In the genomic region with DNA sequence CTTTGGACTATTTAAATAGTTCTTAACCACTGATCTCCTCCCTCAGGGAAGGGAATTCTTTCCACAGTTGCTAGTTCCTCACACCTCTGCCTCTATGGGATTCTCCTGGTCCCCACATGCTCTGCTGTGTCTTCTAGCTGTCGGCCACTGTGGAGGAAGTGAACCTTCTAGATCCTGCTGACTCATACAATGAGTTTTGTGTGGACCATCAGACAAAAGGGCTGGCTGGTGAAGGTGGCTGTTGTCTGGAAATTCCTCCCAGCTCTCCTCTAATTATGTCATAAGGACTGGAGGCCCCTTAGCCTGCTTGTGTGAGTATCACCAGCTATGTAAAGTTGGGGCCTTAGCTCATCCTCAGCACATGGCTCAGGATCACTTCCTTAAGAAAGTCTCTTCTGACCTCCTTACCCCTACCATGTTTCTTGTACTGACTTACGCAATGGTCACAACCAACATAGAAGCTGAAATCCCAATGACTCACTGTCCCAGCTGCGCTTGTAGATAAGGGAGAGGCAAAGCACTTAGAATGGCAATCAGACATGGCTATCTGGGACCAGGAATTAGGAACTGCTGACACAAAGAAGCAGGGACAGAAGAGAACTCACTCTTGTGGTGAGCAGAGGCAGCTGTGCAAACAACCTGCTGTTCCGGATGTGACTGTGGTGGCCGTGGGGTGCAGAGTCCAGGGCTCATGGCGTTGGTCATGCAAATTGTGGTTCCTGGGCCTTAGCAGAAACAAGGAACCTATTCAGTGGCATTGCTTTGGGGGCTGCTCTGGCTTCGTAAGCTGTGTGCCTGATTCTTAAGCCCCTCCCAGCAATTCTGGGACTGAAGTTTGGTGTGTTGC, we compare ENCODE assay signal across 1 cellular context.
A peak's percentile ranks its signal among the peaks of the same experiment; 100 is the strongest.
TF ChIP-seq lines count a peak whose summit lies in the region.

No MANE protein-coding gene starts in this region.

TF ChIP-seq in K562, 482 proteins besides CTCF, POLR2A, EP300 and RAD21 (continued from another document and continues in another):
- no peak for TF ChIP-seq RFX7 (CRISPR knock-in tag; IDR thresholded peaks at IDR 0.05)
- peak; percentile 35; the same call in 1 of the 2 replicates for TF ChIP-seq KAT7 (CRISPR knock-in tag; IDR thresholded peaks at IDR 0.05; ENCODE audit: borderline replicate concordance)
- no peak for TF ChIP-seq ZNF174 (CRISPR knock-in tag; IDR thresholded peaks at IDR 0.05)
- no peak for TF ChIP-seq ZBTB8A (IDR thresholded peaks at IDR 0.05; ENCODE audit: partially characterized antibody)
- TF ChIP-seq, protein P1, sequence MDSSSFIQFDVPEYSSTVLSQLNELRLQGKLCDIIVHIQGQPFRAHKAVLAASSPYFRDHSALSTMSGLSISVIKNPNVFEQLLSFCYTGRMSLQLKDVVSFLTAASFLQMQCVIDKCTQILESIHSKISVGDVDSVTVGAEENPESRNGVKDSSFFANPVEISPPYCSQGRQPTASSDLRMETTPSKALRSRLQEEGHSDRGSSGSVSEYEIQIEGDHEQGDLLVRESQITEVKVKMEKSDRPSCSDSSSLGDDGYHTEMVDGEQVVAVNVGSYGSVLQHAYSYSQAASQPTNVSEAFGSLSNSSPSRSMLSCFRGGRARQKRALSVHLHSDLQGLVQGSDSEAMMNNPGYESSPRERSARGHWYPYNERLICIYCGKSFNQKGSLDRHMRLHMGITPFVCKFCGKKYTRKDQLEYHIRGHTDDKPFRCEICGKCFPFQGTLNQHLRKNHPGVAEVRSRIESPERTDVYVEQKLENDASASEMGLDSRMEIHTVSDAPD (CRISPR knock-in tag; IDR thresholded peaks at IDR 0.05) = peak; percentile 60; the same call in 1 of the 2 replicates
- TF ChIP-seq TSC22D4 (tag; IDR thresholded peaks at IDR 0.05) = no peak
- TF ChIP-seq MAFG (tag; conservative IDR thresholded peaks at IDR 0.05) = peak; percentile 94
- TF ChIP-seq SMAD2 (IDR thresholded peaks at IDR 0.05; ENCODE audit: low read depth, low read length) = no peak
- no peak for TF ChIP-seq IFI16 (CRISPR knock-in tag; IDR thresholded peaks at IDR 0.05)
- TF ChIP-seq, protein P2, sequence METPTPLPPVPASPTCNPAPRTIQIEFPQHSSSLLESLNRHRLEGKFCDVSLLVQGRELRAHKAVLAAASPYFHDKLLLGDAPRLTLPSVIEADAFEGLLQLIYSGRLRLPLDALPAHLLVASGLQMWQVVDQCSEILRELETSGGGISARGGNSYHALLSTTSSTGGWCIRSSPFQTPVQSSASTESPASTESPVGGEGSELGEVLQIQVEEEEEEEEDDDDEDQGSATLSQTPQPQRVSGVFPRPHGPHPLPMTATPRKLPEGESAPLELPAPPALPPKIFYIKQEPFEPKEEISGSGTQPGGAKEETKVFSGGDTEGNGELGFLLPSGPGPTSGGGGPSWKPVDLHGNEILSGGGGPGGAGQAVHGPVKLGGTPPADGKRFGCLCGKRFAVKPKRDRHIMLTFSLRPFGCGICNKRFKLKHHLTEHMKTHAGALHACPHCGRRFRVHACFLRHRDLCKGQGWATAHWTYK (CRISPR knock-in tag; IDR thresholded peaks at IDR 0.05) = peak; percentile 95
- TF ChIP-seq, protein P3, sequence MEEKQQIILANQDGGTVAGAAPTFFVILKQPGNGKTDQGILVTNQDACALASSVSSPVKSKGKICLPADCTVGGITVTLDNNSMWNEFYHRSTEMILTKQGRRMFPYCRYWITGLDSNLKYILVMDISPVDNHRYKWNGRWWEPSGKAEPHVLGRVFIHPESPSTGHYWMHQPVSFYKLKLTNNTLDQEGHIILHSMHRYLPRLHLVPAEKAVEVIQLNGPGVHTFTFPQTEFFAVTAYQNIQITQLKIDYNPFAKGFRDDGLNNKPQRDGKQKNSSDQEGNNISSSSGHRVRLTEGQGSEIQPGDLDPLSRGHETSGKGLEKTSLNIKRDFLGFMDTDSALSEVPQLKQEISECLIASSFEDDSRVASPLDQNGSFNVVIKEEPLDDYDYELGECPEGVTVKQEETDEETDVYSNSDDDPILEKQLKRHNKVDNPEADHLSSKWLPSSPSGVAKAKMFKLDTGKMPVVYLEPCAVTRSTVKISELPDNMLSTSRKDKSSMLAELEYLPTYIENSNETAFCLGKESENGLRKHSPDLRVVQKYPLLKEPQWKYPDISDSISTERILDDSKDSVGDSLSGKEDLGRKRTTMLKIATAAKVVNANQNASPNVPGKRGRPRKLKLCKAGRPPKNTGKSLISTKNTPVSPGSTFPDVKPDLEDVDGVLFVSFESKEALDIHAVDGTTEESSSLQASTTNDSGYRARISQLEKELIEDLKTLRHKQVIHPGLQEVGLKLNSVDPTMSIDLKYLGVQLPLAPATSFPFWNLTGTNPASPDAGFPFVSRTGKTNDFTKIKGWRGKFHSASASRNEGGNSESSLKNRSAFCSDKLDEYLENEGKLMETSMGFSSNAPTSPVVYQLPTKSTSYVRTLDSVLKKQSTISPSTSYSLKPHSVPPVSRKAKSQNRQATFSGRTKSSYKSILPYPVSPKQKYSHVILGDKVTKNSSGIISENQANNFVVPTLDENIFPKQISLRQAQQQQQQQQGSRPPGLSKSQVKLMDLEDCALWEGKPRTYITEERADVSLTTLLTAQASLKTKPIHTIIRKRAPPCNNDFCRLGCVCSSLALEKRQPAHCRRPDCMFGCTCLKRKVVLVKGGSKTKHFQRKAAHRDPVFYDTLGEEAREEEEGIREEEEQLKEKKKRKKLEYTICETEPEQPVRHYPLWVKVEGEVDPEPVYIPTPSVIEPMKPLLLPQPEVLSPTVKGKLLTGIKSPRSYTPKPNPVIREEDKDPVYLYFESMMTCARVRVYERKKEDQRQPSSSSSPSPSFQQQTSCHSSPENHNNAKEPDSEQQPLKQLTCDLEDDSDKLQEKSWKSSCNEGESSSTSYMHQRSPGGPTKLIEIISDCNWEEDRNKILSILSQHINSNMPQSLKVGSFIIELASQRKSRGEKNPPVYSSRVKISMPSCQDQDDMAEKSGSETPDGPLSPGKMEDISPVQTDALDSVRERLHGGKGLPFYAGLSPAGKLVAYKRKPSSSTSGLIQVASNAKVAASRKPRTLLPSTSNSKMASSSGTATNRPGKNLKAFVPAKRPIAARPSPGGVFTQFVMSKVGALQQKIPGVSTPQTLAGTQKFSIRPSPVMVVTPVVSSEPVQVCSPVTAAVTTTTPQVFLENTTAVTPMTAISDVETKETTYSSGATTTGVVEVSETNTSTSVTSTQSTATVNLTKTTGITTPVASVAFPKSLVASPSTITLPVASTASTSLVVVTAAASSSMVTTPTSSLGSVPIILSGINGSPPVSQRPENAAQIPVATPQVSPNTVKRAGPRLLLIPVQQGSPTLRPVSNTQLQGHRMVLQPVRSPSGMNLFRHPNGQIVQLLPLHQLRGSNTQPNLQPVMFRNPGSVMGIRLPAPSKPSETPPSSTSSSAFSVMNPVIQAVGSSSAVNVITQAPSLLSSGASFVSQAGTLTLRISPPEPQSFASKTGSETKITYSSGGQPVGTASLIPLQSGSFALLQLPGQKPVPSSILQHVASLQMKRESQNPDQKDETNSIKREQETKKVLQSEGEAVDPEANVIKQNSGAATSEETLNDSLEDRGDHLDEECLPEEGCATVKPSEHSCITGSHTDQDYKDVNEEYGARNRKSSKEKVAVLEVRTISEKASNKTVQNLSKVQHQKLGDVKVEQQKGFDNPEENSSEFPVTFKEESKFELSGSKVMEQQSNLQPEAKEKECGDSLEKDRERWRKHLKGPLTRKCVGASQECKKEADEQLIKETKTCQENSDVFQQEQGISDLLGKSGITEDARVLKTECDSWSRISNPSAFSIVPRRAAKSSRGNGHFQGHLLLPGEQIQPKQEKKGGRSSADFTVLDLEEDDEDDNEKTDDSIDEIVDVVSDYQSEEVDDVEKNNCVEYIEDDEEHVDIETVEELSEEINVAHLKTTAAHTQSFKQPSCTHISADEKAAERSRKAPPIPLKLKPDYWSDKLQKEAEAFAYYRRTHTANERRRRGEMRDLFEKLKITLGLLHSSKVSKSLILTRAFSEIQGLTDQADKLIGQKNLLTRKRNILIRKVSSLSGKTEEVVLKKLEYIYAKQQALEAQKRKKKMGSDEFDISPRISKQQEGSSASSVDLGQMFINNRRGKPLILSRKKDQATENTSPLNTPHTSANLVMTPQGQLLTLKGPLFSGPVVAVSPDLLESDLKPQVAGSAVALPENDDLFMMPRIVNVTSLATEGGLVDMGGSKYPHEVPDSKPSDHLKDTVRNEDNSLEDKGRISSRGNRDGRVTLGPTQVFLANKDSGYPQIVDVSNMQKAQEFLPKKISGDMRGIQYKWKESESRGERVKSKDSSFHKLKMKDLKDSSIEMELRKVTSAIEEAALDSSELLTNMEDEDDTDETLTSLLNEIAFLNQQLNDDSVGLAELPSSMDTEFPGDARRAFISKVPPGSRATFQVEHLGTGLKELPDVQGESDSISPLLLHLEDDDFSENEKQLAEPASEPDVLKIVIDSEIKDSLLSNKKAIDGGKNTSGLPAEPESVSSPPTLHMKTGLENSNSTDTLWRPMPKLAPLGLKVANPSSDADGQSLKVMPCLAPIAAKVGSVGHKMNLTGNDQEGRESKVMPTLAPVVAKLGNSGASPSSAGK (IDR thresholded peaks at IDR 0.05) = peak; percentile 99
- TF ChIP-seq, protein P4, sequence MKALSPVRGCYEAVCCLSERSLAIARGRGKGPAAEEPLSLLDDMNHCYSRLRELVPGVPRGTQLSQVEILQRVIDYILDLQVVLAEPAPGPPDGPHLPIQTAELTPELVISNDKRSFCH (CRISPR knock-in tag; IDR thresholded peaks at IDR 0.05) = no peak
- TF ChIP-seq, protein P4 (tag; IDR thresholded peaks at IDR 0.05) = peak; percentile 98
- TF ChIP-seq, protein P5, sequence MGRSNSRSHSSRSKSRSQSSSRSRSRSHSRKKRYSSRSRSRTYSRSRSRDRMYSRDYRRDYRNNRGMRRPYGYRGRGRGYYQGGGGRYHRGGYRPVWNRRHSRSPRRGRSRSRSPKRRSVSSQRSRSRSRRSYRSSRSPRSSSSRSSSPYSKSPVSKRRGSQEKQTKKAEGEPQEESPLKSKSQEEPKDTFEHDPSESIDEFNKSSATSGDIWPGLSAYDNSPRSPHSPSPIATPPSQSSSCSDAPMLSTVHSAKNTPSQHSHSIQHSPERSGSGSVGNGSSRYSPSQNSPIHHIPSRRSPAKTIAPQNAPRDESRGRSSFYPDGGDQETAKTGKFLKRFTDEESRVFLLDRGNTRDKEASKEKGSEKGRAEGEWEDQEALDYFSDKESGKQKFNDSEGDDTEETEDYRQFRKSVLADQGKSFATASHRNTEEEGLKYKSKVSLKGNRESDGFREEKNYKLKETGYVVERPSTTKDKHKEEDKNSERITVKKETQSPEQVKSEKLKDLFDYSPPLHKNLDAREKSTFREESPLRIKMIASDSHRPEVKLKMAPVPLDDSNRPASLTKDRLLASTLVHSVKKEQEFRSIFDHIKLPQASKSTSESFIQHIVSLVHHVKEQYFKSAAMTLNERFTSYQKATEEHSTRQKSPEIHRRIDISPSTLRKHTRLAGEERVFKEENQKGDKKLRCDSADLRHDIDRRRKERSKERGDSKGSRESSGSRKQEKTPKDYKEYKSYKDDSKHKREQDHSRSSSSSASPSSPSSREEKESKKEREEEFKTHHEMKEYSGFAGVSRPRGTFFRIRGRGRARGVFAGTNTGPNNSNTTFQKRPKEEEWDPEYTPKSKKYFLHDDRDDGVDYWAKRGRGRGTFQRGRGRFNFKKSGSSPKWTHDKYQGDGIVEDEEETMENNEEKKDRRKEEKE (IDR thresholded peaks at IDR 0.05; ENCODE audit: borderline replicate concordance in 1 of 2, control insufficient read depth in 1 of 2, low read depth in 2 of 2, low read length in 1 of 2) = peak in 1 of 2 experiments; percentile 76; a peak in 2 of 4 replicates
- TF ChIP-seq, protein P6, sequence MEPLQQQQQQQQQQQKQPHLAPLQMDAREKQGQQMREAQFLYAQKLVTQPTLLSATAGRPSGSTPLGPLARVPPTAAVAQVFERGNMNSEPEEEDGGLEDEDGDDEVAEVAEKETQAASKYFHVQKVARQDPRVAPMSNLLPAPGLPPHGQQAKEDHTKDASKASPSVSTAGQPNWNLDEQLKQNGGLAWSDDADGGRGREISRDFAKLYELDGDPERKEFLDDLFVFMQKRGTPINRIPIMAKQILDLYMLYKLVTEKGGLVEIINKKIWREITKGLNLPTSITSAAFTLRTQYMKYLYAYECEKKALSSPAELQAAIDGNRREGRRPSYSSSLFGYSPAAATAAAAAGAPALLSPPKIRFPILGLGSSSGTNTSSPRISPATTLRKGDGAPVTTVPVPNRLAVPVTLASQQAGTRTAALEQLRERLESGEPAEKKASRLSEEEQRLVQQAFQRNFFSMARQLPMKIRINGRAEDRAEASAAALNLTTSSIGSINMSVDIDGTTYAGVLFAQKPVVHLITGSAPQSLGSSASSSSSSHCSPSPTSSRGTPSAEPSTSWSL (CRISPR knock-in tag; IDR thresholded peaks at IDR 0.05; ENCODE audit: borderline replicate concordance) = no peak
- no peak for TF ChIP-seq GTF2F1 (IDR thresholded peaks at IDR 0.05; ENCODE audit: low read depth, low read length)
- TF ChIP-seq RFX1 (IDR thresholded peaks at IDR 0.05) = no peak
- no peak for TF ChIP-seq ZNF780A (CRISPR knock-in tag; IDR thresholded peaks at IDR 0.05)
- peak; percentile 100 for TF ChIP-seq GATA2 (CRISPR knock-in tag; IDR thresholded peaks at IDR 0.05)
- TF ChIP-seq, protein P7, sequence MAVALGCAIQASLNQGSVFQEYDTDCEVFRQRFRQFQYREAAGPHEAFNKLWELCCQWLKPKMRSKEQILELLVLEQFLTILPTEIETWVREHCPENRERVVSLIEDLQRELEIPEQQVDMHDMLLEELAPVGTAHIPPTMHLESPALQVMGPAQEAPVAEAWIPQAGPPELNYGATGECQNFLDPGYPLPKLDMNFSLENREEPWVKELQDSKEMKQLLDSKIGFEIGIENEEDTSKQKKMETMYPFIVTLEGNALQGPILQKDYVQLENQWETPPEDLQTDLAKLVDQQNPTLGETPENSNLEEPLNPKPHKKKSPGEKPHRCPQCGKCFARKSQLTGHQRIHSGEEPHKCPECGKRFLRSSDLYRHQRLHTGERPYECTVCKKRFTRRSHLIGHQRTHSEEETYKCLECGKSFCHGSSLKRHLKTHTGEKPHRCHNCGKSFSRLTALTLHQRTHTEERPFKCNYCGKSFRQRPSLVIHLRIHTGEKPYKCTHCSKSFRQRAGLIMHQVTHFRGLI (CRISPR knock-in tag; IDR thresholded peaks at IDR 0.05) = no peak; the same call in 1 of the 2 replicates
- no peak for TF ChIP-seq ZNF224 (CRISPR knock-in tag; IDR thresholded peaks at IDR 0.05)
- peak; percentile 93 for TF ChIP-seq DMBX1 (CRISPR knock-in tag; IDR thresholded peaks at IDR 0.05; ENCODE audit: borderline replicate concordance)
- no peak for TF ChIP-seq NFYB (IDR thresholded peaks at IDR 0.05; ENCODE audit: extremely low read depth, insufficient read length)
- peak; percentile 67; the same call in 1 of the 2 replicates for TF ChIP-seq ZNF707 (CRISPR knock-in tag; conservative IDR thresholded peaks at IDR 0.05)
- peak; percentile 80 for TF ChIP-seq GABPA (tag; conservative IDR thresholded peaks at IDR 0.05; ENCODE audit: low read depth)
- peak; percentile 53 for TF ChIP-seq ZNF354B (CRISPR knock-in tag; IDR thresholded peaks at IDR 0.05)
- no peak for TF ChIP-seq ZNF121 (CRISPR knock-in tag; conservative IDR thresholded peaks at IDR 0.05)
- TF ChIP-seq DNMT1 (IDR thresholded peaks at IDR 0.05) = 0 out of 2 replicates have a peak, but pooled peaks have one; percentile 46
- peak; percentile 100 for TF ChIP-seq POLR2AphosphoS5 (IDR thresholded peaks at IDR 0.05; ENCODE audit: control insufficient read depth, insufficient read depth, low read depth, low read length)
- no peak for TF ChIP-seq SRSF3 (IDR thresholded peaks at IDR 0.05; ENCODE audit: insufficient read depth, low read length)
- TF ChIP-seq RAD51 (IDR thresholded peaks at IDR 0.05; ENCODE audit: borderline replicate concordance, low read depth) = peak; percentile 73
- TF ChIP-seq CBX8 (IDR thresholded peaks at IDR 0.05; ENCODE audit: borderline replicate concordance, extremely low read depth, low read depth, low read length, poor library complexity, severe bottlenecking) = no peak
- TF ChIP-seq SMARCE1 (IDR thresholded peaks at IDR 0.05) = peak; percentile 100
